In the genomic region with DNA sequence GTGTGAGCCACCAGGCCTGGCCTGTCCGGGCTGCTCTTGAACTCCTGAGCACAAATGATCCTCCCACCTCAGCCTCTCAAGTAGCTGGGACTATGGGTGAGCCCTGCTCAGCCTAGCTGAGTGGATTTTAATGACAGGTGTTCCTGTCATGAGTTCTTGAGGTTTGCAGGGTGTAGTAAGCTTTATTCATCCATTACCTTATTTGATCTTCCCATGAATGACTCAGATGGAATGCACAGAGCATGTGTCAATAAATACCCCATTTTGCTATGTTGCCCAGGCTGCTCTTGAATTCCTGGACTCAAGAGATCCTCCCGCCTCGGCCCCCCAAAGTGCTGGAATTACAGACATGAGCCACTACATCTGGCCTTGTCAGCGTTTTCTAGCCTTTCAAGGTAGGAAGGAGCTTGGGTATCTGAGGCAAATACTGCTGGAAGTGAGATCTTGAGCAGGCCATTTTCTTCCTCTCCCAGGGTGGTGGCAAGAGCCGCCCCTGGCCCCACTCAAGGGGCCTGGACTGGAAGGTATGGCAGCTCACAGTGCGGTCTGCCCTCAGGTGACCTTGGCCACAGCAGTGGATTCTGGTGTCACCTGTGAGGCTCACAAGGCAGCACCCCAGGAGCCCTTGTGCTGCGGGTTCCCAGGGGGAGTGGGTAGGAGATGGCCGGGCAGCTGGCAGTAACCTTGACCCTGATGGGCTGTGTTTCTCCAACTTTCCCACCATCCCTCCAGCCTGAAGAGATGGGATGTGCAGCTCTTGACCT, we compare ENCODE assay signal across 10 cellular contexts. TPM values are rescaled to one million over a fixed set of nuclear protein-coding genes. Genes with fewer than 3 reads are reported as not detected.
DNase-seq lines count a peak whose midpoint lies in the region; ATAC-seq, FAIRE-seq and TF ChIP-seq lines count a peak whose summit lies in the region.
"Had no signal": no experiment of that assay in that cellular context is flagged by ENCODE, and none has a peak within 500 bp of the region (broad histone marks: within the 10 kb centered on the region; RNA-seq: fewer than 3 reads in every experiment).

No MANE protein-coding gene starts in this region.

- no peaks in the 10 kb centered on the region for H3K27me3 ChIP-seq in RWPE2 (ENCODE audit: insufficient read depth, poor library complexity, severe bottlenecking)
- H3K27me3 ChIP-seq: thyroid gland had no signal

- no peak for TF ChIP-seq CTCF in RWPE2 (IDR thresholded peaks at IDR 0.05; ENCODE audit: poor library complexity, severe bottlenecking)
- no peak for TF ChIP-seq CTCF in epithelial cell of proximal tubule (conservative IDR thresholded peaks at IDR 0.05; ENCODE audit: low read depth, low read length)

- peak overlapping the region; percentile 38 for H3K27ac ChIP-seq in RWPE2 (ENCODE audit: poor library complexity, severe bottlenecking)
- H3K27ac ChIP-seq: thyroid gland had no signal

- DNase-seq in stimulated activated CD4-positive, alpha-beta T cell treated with anti-CD3 and anti-CD28 coated beads, Interleukin-15, amount 100 ng/mL, for 24 hours, result peak; percentile 34
- DNase-seq in stimulated activated CD4-positive, alpha-beta T cell treated with anti-CD3 and anti-CD28 coated beads, Interleukin-2, amount 100 ng/mL, for 24 hours, result no peak
- DNase-seq in RWPE2 (ENCODE audit: low spot score), result no peak
- DNase-seq in epithelial cell of proximal tubule (ENCODE audit: low read depth), result peak; percentile 93
- DNase-seq in urothelium cell line (ENCODE audit: low spot score), result peak; percentile 67
- no peak for DNase-seq in GM19239 (ENCODE audit: insufficient read length, low spot score)
- DNase-seq in KG1 (lab: John Stamatoyannopoulos, UW), result no peak
- DNase-seq: KBM-7, thyroid gland had no signal

- H3K4me3 ChIP-seq in RWPE2 (ENCODE audit: severe bottlenecking) (no peak overlapping the region), epithelial cell of proximal tubule (ENCODE audit: low read depth, low read length) (no peak overlapping the region)
- H3K4me3 ChIP-seq: thyroid gland had no signal

- peak; percentile 100 for ATAC-seq in RWPE2 (ENCODE audit: low read depth)
- ATAC-seq in HG03520 (IDR thresholded peaks at IDR 0.05; ENCODE audit: unreplicated experiment), result no peak

- H3K9me3 ChIP-seq in RWPE2 (ENCODE audit: severe bottlenecking), result no peaks in the 10 kb centered on the region
- H3K9me3 ChIP-seq: thyroid gland had no signal

- FAIRE-seq in urothelium cell line (lab: Jason Lieb, UNC) (no peak), GM19239 (lab: Jason Lieb, UNC) (no peak)

- H3K4me1 ChIP-seq in RWPE2 (ENCODE audit: insufficient read depth, poor library complexity, severe bottlenecking), result peaks cover 11% of the 10 kb centered on the region
- H3K4me1 ChIP-seq: thyroid gland had no signal

- H3K36me3 ChIP-seq in RWPE2 (ENCODE audit: low read depth), result no peaks in the 10 kb centered on the region
- H3K36me3 ChIP-seq: thyroid gland had no signal

RNA-seq across cellular contexts. Expression of a gene that starts 20.0 kb away (rescaled TPM):
- 24.5 and 32.5 TPM in 2 replicates for total RNA-seq in epithelial cell of proximal tubule

Comparison
In these comparisons a context has a peak if more than half of its experiments do, and no peak if none do; other contexts are left out.
1. DNase-seq: peak in stimulated activated CD4-positive, alpha-beta T cell treated with anti-CD3 and anti-CD28 coated beads, Interleukin-15, amount 100 ng/mL, for 24 hours (single experiment), epithelial cell of proximal tubule (single experiment) and urothelium cell line (single experiment); none in stimulated activated CD4-positive, alpha-beta T cell treated with anti-CD3 and anti-CD28 coated beads, Interleukin-2, amount 100 ng/mL, for 24 hours (0 of 2), RWPE2 (single experiment), GM19239 (single experiment) and KG1 (single experiment).